In genomic region chr6:51675551-51676275, GRCh38 we compare ENCODE assay signal across 16 cellular contexts.
"Had no signal": no experiment of that assay in that cellular context is flagged by ENCODE, and none has a peak within 500 bp of the region (broad histone marks: within the 10 kb centered on the region; RNA-seq: fewer than 3 reads in every experiment).

No MANE protein-coding gene starts in this region.

- H3K9me3 ChIP-seq: psoas muscle, upper lobe of left lung had no signal

- H3K27ac ChIP-seq: psoas muscle, upper lobe of left lung had no signal

- H3K4me3 ChIP-seq: psoas muscle, upper lobe of left lung had no signal

- DNase-seq: activated CD4-positive, alpha-beta T cell treated with anti-CD3 and anti-CD28 coated beads for 1 hour; activated CD4-positive, alpha-beta T cell treated with anti-CD3 and anti-CD28 coated beads, Interleukin-2, amount 50 U/mL, for 48 hours; activated effector memory CD4-positive, alpha-beta T cell treated with anti-CD3 and anti-CD28 coated beads, Interleukin-2, amount 50 U/mL, for 16 hours; activated T-cell treated with anti-CD3 and anti-CD28 coated beads, Interleukin-2, amount 50 U/mL, for 4 hours; amygdala; cerebellar nuclear complex; dermis blood vessel endothelial cell; immature natural killer cell; psoas muscle; stimulated activated CD4-positive, alpha-beta T cell treated with anti-CD3 and anti-CD28 coated beads, Interleukin-4, amount 100 ng/mL, for 1 hour; stimulated activated CD8-positive, alpha-beta memory T cell treated with anti-CD3 and anti-CD28 coated beads, Interleukin-4, amount 100 ng/mL, for 48 hours; upper lobe of left lung had no signal

- H3K36me3 ChIP-seq: upper lobe of left lung had no signal

- FAIRE-seq: endometrium had no signal

- H3K27me3 ChIP-seq: upper lobe of left lung had no signal

- H3K4me1 ChIP-seq: psoas muscle had no signal

- ATAC-seq: activated T-cell treated with anti-CD3 and anti-CD28 coated beads, Interleukin-2, amount 50 U/mL, for 4 hours; esophagus mucosa; left lobe of liver; natural killer cell treated with Interleukin-12 subunit alpha and Interleukin-12 subunit beta and Interleukin-15 and Interleukin-18, amount 100 ng/mL, for 72 hours; psoas muscle had no signal
